ENCODE assay signal across 15 cellular contexts in the genomic region with DNA sequence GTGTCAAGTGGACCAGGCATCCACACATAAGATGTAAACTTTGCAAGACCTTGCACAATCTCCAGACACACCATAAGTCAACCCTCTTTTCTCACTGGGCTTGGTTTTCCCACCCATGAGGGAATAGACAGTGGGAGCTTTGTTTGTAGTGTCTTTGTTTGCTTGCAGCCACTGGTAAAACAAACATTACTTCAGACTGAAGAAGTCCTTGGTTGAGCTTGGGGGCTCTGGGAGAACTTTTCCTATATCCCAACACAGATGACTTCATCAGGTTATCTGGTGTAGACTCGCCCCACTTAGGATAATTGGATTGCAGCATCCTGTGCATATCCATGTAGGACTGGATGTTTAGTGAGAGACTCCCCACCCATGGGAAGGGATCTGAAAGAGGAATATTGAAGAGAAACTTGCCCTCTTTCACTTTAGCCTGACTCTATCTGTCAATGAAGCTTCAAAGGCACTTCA. TPM values are rescaled to one million over a fixed set of nuclear protein-coding genes. Genes with fewer than 3 reads are reported as not detected.
DNase-seq lines count a peak whose midpoint lies in the region; ATAC-seq lines count a peak whose summit lies in the region.
"Had no signal": no experiment of that assay in that cellular context is flagged by ENCODE, and none has a peak within 500 bp of the region (broad histone marks: within the 10 kb centered on the region; RNA-seq: fewer than 3 reads in every experiment).

No MANE protein-coding gene starts in this region.

- H3K36me3 ChIP-seq in SJCRH30, result no peaks in the 10 kb centered on the region
- no peaks in the 10 kb centered on the region for H3K36me3 ChIP-seq in mesenchymal stem cell (ENCODE audit: control insufficient read depth in 1 of 2, insufficient read depth in 2 of 2, low read depth in 1 of 2, low read length in 2 of 2)
- H3K36me3 ChIP-seq: gastrocnemius medialis, thoracic aorta had no signal

- 20% methylated on average over 1 of the region's 1 CpG for WGBS in mesenchymal stem cell

- no peak overlapping the region for H3K4ac ChIP-seq in mesenchymal stem cell (ENCODE audit: low read depth in 1 of 2, low read length in 2 of 2)

- no peak overlapping the region for H3K14ac ChIP-seq in mesenchymal stem cell (ENCODE audit: low read length in 2 of 2)

- H2AK5ac ChIP-seq in mesenchymal stem cell (ENCODE audit: low read length, severe bottlenecking), result no peak overlapping the region

- no peaks in the 10 kb centered on the region; the same call in 1 of the 2 replicates for H3K9me3 ChIP-seq in SJCRH30 (replicated peaks)
- H3K9me3 ChIP-seq in mesenchymal stem cell (ENCODE audit: control insufficient read depth, low read length), result no peaks in the 10 kb centered on the region
- H3K9me3 ChIP-seq: gastrocnemius medialis, thoracic aorta had no signal

- no peak overlapping the region for H3K23ac ChIP-seq in mesenchymal stem cell (ENCODE audit: low read length in 2 of 2)

- H2BK120ac ChIP-seq in mesenchymal stem cell (ENCODE audit: low read depth, low read length), result no peak overlapping the region

- no peaks in the 10 kb centered on the region for H3K79me1 ChIP-seq in mesenchymal stem cell (replicated peaks; ENCODE audit: low read length, poor library complexity, severe bottlenecking)

- no peak overlapping the region for H2BK5ac ChIP-seq in mesenchymal stem cell (ENCODE audit: low read depth, low read length, poor library complexity, severe bottlenecking)

- H2BK12ac ChIP-seq in mesenchymal stem cell (ENCODE audit: low read length in 2 of 2), result no peak overlapping the region

- H4K91ac ChIP-seq in mesenchymal stem cell (ENCODE audit: low read length), result no peak overlapping the region

- peaks cover 8% of the 10 kb centered on the region for H3K4me1 ChIP-seq in SJCRH30
- H3K4me1 ChIP-seq in mesenchymal stem cell (ENCODE audit: control insufficient read depth, insufficient read depth, low read depth, low read length), result no peaks in the 10 kb centered on the region
- H3K4me1 ChIP-seq: gastrocnemius medialis, parathyroid adenoma had no signal

- no peak overlapping the region for H3K4me2 ChIP-seq in mesenchymal stem cell (ENCODE audit: low read length, poor library complexity, severe bottlenecking)

- H4K8ac ChIP-seq in mesenchymal stem cell (ENCODE audit: low read length), result no peak overlapping the region

- H3K9ac ChIP-seq in mesenchymal stem cell (ENCODE audit: low read length), result no peak overlapping the region
- H3K9ac ChIP-seq: parathyroid adenoma had no signal

- no peak overlapping the region for H3K18ac ChIP-seq in mesenchymal stem cell (ENCODE audit: low read depth in 1 of 2, low read length in 2 of 2)

- H2AFZ ChIP-seq in mesenchymal stem cell (ENCODE audit: low read depth, low read length), result no peak overlapping the region
- H2AFZ ChIP-seq: parathyroid adenoma had no signal

- H3K27ac ChIP-seq in SJCRH30 (peak overlapping the region; percentile 34; the same call in 1 of the 2 replicates), mesenchymal stem cell (ENCODE audit: low read length, poor library complexity, severe bottlenecking) (no peak overlapping the region)
- H3K27ac ChIP-seq: gastrocnemius medialis, parathyroid adenoma, thoracic aorta had no signal

- no peak for ATAC-seq in GM19455 (IDR thresholded peaks at IDR 0.05; ENCODE audit: unreplicated experiment)
- no peak for ATAC-seq in GM21723 (IDR thresholded peaks at IDR 0.05; ENCODE audit: unreplicated experiment)
- ATAC-seq: activated naive CD4-positive, alpha-beta T cell treated with anti-CD3 and anti-CD28 coated beads, Interleukin-2, amount 50 U/mL, for 72 hours; gastrocnemius medialis; naive thymus-derived CD8-positive, alpha-beta T cell; stimulated activated naive B cell treated with anti-CD40 and anti-IgM and Interleukin-4, amounts not matched to agents 10 μg/mL and 1 μg/mL and 100 μg/mL, for 72 hours had no signal

- no peak overlapping the region for H2BK15ac ChIP-seq in mesenchymal stem cell (ENCODE audit: low read depth, poor library complexity, severe bottlenecking)

- H3K27me3 ChIP-seq in SJCRH30, result no peaks in the 10 kb centered on the region
- H3K27me3 ChIP-seq in mesenchymal stem cell (ENCODE audit: control insufficient read depth in 1 of 2, insufficient read depth in 1 of 2, low read length in 2 of 2), result peaks cover 6 to 22% of the 10 kb centered on the region in 2 experiments
- H3K27me3 ChIP-seq: gastrocnemius medialis had no signal

- peak; percentile 40 for DNase-seq in DMS53 treated with DMSO at 0.1 percent for 48 hours (lab: John Stamatoyannopoulos, UW; ENCODE audit: unreplicated experiment)
- peak; percentile 12 for DNase-seq in HT-29 (ENCODE audit: low spot score)
- peak; percentile 41 to 67 for DNase-seq in SJCRH30
- DNase-seq in mesenchymal stem cell, result peak; percentile 31
- DNase-seq in SKM-1 treated with dmso at 0.1 percent for 144 hours (lab: John Stamatoyannopoulos, UW; ENCODE audit: unreplicated experiment), result no peak
- DNase-seq: CD4-positive, alpha-beta memory T cell; gastrocnemius medialis; GOT3; naive thymus-derived CD8-positive, alpha-beta T cell; stimulated activated naive B cell treated with anti-CD40 and anti-IgM and Interleukin-4, amounts not matched to agents 10 μg/mL and 1 μg/mL and 100 μg/mL, for 72 hours had no signal

- H3K4me3 ChIP-seq in SJCRH30 (no peak overlapping the region), mesenchymal stem cell (ENCODE audit: insufficient read depth in 1 of 2, low read depth in 1 of 2, low read length in 2 of 2) (no peak overlapping the region)
- H3K4me3 ChIP-seq: gastrocnemius medialis, thoracic aorta had no signal

RNA-seq across cellular contexts. Expression of a gene that starts 11.5 kb away (rescaled TPM):
- 0.18 and 0.42 TPM in 2 replicates for total RNA-seq in HT-29 (2014; rRNA removed; shearing (Covaris generic))
- 13.1 and 21.4 TPM in 2 replicates for total RNA-seq in SJCRH30 (2014; rRNA removed; shearing (Covaris generic))
- 0.36 TPM for polyA plus RNA-seq in mesenchymal stem cell (2013, experiment 1 of 2)
- 0.29 TPM for polyA plus RNA-seq in mesenchymal stem cell (2013, experiment 2 of 2)
- polyA plus RNA-seq: CD4-positive, alpha-beta memory T cell had no signal

RNA-seq across cellular contexts. Expression of a gene that starts 17.7 kb away (rescaled TPM):
- 1.8 and 2.8 TPM in 2 replicates for total RNA-seq in HT-29 (2014; rRNA removed; shearing (Covaris generic))
- 15.3 and 15.5 TPM in 2 replicates for total RNA-seq in SJCRH30 (2014; rRNA removed; shearing (Covaris generic))
- 20.8 TPM for polyA plus RNA-seq in mesenchymal stem cell (2013, experiment 1 of 2)
- polyA plus RNA-seq in mesenchymal stem cell (2013, experiment 2 of 2), result 22.0 TPM
